Comparison of ENCODE assay signal across 9 cellular contexts in the genomic region with DNA sequence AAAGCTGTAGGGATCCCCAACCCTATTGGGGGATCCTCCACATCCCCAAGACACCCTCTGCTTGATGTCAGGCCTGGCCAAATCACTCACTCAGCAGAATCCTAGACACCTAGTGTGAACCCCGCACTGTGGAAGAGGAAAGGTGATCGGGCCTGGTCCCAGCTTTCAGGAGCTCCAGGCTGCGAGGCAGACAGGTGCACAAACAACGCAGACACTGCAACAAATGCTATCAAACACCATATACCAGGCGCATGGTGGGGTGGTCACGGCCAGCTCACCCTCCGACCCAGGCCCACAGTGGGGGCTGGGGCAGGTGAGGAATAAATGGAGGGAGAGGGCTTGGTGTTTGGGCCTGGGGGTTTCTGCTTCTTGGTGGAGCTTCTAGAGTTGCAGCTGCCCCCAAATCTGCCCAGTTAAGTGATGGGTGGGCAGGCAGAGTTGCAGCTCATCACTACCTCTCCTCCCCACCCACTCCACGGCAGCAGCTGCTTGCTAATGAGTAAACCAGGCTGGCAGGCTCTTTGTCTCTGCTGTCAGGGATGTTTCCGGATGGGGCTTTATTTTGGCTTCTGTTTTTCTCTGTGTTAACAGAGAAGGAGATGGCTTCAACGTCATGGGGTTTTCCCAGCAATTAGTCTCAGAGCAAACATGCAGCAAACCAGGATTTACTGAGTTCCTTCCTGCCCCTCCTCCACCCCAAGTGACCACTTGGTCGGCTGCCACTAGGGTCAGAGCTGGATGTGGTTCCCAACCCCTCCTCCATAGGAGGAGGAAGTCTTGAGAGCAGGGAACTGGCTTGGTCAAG. TPM values are rescaled to one million over a fixed set of nuclear protein-coding genes. Genes with fewer than 3 reads are reported as not detected.
A peak's percentile ranks its signal among the peaks of the same experiment; 100 is the strongest.
DNase-seq lines count a peak whose midpoint lies in the region; ATAC-seq and TF ChIP-seq lines count a peak whose summit lies in the region.
"Had no signal": no experiment of that assay in that cellular context is flagged by ENCODE, and none has a peak within 500 bp of the region (broad histone marks: within the 10 kb centered on the region; RNA-seq: fewer than 3 reads in every experiment).

No MANE protein-coding gene starts in this region.

- H3K27me3 ChIP-seq in SJCRH30: no peaks in the 10 kb centered on the region
- no peaks in the 10 kb centered on the region for H3K27me3 ChIP-seq in uterus

- DNase-seq in stimulated activated CD4-positive, alpha-beta T cell treated with anti-CD3 and anti-CD28 coated beads, Interleukin-15, amount 100 ng/mL, for 24 hours: peak; percentile 17
- DNase-seq in stimulated activated CD4-positive, alpha-beta T cell treated with anti-CD3 and anti-CD28 coated beads, Interleukin-12 subunit alpha, Interleukin-12 subunit beta, amount 100 ng/mL, for 4 hours: no peak
- DNase-seq in SJCRH30: peak; percentile 75 to 83
- DNase-seq in effector memory CD8-positive, alpha-beta T cell: no peak
- peak; percentile 48 to 72 for DNase-seq in uterus
- DNase-seq: DND-41 had no signal

- no peak overlapping the region for H3K4me3 Mint-ChIP-seq in effector memory CD8-positive, alpha-beta T cell

- peaks cover 19% of the 10 kb centered on the region for H3K4me1 ChIP-seq in SJCRH30
- peaks cover 4% of the 10 kb centered on the region for H3K4me1 ChIP-seq in mesodermal cell (ENCODE audit: control insufficient read depth, insufficient read depth, low read length, poor library complexity, severe bottlenecking)
- peaks cover 0 to 4% of the 10 kb centered on the region in 2 donors for H3K4me1 ChIP-seq in uterus

- 42 to 59% methylated on average over 3 to 6 of the region's 11 CpGs for WGBS in mesodermal cell (ENCODE audit: insufficient coverage in 2 of 2), 2 experiments

- H3K27ac ChIP-seq in SJCRH30 (peak overlapping the region; percentile 75), mesodermal cell (ENCODE audit: low read depth, low read length, severe bottlenecking) (peak overlapping the region; percentile 69), uterus (peak overlapping the region; percentile 33 to 66)

- no peaks in the 10 kb centered on the region for H3K9me3 ChIP-seq in SJCRH30 (replicated peaks)
- H3K9me3 ChIP-seq in mesodermal cell (ENCODE audit: control insufficient read depth, low read length): no peaks in the 10 kb centered on the region
- H3K9me3 ChIP-seq in uterus: no peaks in the 10 kb centered on the region

- no peak for TF ChIP-seq POLR2A in uterus (IDR thresholded peaks at IDR 0.05)

- peaks cover 37% of the 10 kb centered on the region for H3K36me3 Mint-ChIP-seq in effector memory CD8-positive, alpha-beta T cell (ENCODE audit: insufficient read depth)

- intact Hi-C loops in uterus (cut with DNase I; ENCODE audit: low total_unique reads): no loop called here

- no peaks in the 10 kb centered on the region for H3K27me3 Mint-ChIP-seq in effector memory CD8-positive, alpha-beta T cell

- H3K27ac Mint-ChIP-seq in effector memory CD8-positive, alpha-beta T cell: peak overlapping the region; percentile 59 to 67

- ATAC-seq in effector memory CD8-positive, alpha-beta T cell (replicated peaks): no peak
- ATAC-seq in GM18858 (IDR thresholded peaks at IDR 0.05; ENCODE audit: unreplicated experiment): no peak
- ATAC-seq in HG03565 (IDR thresholded peaks at IDR 0.05; ENCODE audit: unreplicated experiment): no peak

- H3K4me3 ChIP-seq in SJCRH30: no peak overlapping the region
- no peak overlapping the region for H3K4me3 ChIP-seq in mesodermal cell (ENCODE audit: extremely low read depth, insufficient read depth, low read length, poor library complexity, severe bottlenecking)
- H3K4me3 ChIP-seq in uterus: no peak overlapping the region

- TF ChIP-seq CTCF in uterus (IDR thresholded peaks at IDR 0.05): no peak

- H3K9me3 Mint-ChIP-seq in effector memory CD8-positive, alpha-beta T cell: no peaks in the 10 kb centered on the region

- H3K4me1 Mint-ChIP-seq in effector memory CD8-positive, alpha-beta T cell (ENCODE audit: low read depth in 2 of 2): peaks cover 5 to 7% of the 10 kb centered on the region in 2 donors

- no peaks in the 10 kb centered on the region for H3K36me3 ChIP-seq in SJCRH30
- no peaks in the 10 kb centered on the region for H3K36me3 ChIP-seq in mesodermal cell (ENCODE audit: control insufficient read depth, insufficient read depth, low read length)
- H3K36me3 ChIP-seq in uterus: no peaks in the 10 kb centered on the region

RNA-seq across cellular contexts. Expression of gene PECAM1, which starts 46.6 kb away (rescaled TPM):
- 0.49 and 0.68 TPM in 2 replicates for total RNA-seq in SJCRH30 (2014; rRNA removed; shearing (Covaris generic))
- polyA plus RNA-seq in mesodermal cell (2013, experiment 1 of 2): 87.8 TPM
- 56.2 TPM for polyA plus RNA-seq in mesodermal cell (2013, experiment 2 of 2)
- total RNA-seq in uterus: 100 to 1,000 TPM in 3 of 4 donors, 10 to 100 TPM in 1; 77.6 to 551 (median 190) TPM

Comparison
In these comparisons a context has a peak if more than half of its experiments do, and no peak if none do; other contexts are left out.
1. DNase-seq: peak in stimulated activated CD4-positive, alpha-beta T cell treated with anti-CD3 and anti-CD28 coated beads, Interleukin-15, amount 100 ng/mL, for 24 hours (single experiment), SJCRH30 (2 of 2) and uterus (2 of 2); none in stimulated activated CD4-positive, alpha-beta T cell treated with anti-CD3 and anti-CD28 coated beads, Interleukin-12 subunit alpha, Interleukin-12 subunit beta, amount 100 ng/mL, for 4 hours (single experiment) and effector memory CD8-positive, alpha-beta T cell (0 of 3).
2. RNA of gene PECAM1, which starts 46.6 kb away (total RNA-seq): 77.6 to 551 TPM in uterus; 0.49 to 0.68 TPM in SJCRH30; every median in the first group is over 10 times any median in the second.
3. Peak in every context shown above with its lines, with median percentiles within 50 percentile points of each other: H3K27ac ChIP-seq.